In the genomic region with DNA sequence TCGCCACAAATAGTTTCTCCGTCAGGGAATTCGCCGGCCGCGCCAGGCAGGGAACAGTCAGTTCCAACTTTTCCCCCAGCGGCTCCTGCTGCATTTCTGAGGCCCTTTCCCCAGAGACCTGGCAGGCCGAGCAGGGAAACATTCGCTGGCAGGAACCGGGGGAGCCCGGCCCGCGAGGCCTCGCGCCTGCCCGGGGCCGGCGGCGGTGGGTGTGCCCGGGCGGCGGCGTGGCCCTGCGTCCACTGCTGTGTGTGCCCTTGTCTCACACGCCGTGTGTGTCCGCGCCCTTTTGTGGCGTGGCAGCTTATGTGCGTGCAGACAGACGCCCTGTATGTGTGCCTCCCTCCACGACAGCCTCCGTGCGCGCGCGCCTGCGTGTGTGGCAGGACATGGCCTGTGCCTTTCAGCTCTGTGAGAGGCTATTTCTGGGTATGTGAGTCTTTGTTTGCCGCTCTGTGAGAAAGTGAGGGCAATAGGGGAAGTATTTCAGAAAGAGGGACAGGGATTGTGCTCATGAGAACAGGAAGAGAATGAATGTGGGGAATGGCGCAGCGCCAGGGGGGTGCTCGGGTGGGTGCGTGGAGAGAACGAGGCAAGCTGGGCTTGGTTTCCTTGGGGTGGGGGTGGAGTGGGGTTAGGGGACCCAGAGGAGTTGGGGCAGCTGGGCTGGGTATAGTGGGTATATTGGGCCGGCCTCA, we compare ENCODE assay signal across 8 cellular contexts. TPM values are rescaled to one million over a fixed set of nuclear protein-coding genes. Genes with fewer than 3 reads are reported as not detected.
DNase-seq lines count a peak whose midpoint lies in the region; ATAC-seq and TF ChIP-seq lines count a peak whose summit lies in the region.

No MANE protein-coding gene starts in this region.

- ATAC-seq in stimulated activated effector memory CD8-positive, alpha-beta T cell treated with anti-CD3 and anti-CD28 coated beads, Interleukin-12 subunit alpha, Interleukin-12 subunit beta, amount 100 ng/mL, for 72 hours: peak; percentile 35
- no peak for ATAC-seq in GM21723 (IDR thresholded peaks at IDR 0.05; ENCODE audit: unreplicated experiment)

- H3K4me1 Mint-ChIP-seq in stimulated activated effector memory CD8-positive, alpha-beta T cell treated with anti-CD3 and anti-CD28 coated beads, Interleukin-12 subunit alpha, Interleukin-12 subunit beta, amount 100 ng/mL, for 72 hours: peaks cover 62% of the 10 kb centered on the region

- H3K27ac ChIP-seq in SK-N-SH (ENCODE audit: low read depth in 2 of 2, low read length in 1 of 2) (peak overlapping the region; percentile 56 to 73; a peak in 3 of 4 replicates), cingulate gyrus (ENCODE audit: low read depth, low read length) (peak overlapping the region; percentile 85), layer of hippocampus (ENCODE audit: low read depth, low read length) (peak overlapping the region; percentile 80)

- H3K79me2 ChIP-seq in SK-N-SH (ENCODE audit: insufficient read depth): peaks cover 12% of the 10 kb centered on the region

- peak overlapping the region; percentile 83; the same call in 1 of the 2 replicates for H3K9ac ChIP-seq in SK-N-SH

- H3F3A ChIP-seq in SK-N-SH (replicated peaks; ENCODE audit: insufficient read depth): peaks cover 22% of the 10 kb centered on the region

- no peak for TF ChIP-seq CTCF in SK-N-SH (IDR thresholded peaks at IDR 0.05)

- H3K27ac Mint-ChIP-seq in stimulated activated effector memory CD8-positive, alpha-beta T cell treated with anti-CD3 and anti-CD28 coated beads, Interleukin-12 subunit alpha, Interleukin-12 subunit beta, amount 100 ng/mL, for 72 hours: peak overlapping the region; percentile 41

- H3K36me3 Mint-ChIP-seq in stimulated activated effector memory CD8-positive, alpha-beta T cell treated with anti-CD3 and anti-CD28 coated beads, Interleukin-12 subunit alpha, Interleukin-12 subunit beta, amount 100 ng/mL, for 72 hours: peaks cover 7% of the 10 kb centered on the region

- peaks cover 52 to 63% of the 10 kb centered on the region in 2 experiments for H3K4me1 ChIP-seq in SK-N-SH (ENCODE audit: control insufficient read depth in 1 of 2, insufficient read depth in 2 of 2, low read depth in 1 of 2, low read length in 1 of 2)

- H2AFZ ChIP-seq in SK-N-SH (ENCODE audit: low read depth): peak overlapping the region; percentile 92

- WGBS in SK-N-SH (ENCODE audit: low lambda C conversion rate): 33% methylated on average over 38 of the region's 45 CpGs

- no peaks in the 10 kb centered on the region for H3K9me2 ChIP-seq in SK-N-SH

- H3K36me3 ChIP-seq in SK-N-SH (replicated peaks in 1 of 2; ENCODE audit: control insufficient read depth in 1 of 2, insufficient read depth in 2 of 2, low read length in 1 of 2): no peaks in the 10 kb centered on the region

- H3K9me3 ChIP-seq in SK-N-SH: no peaks in the 10 kb centered on the region

- POLR2A ChIA-PET in SK-N-SH (lab: Yijun Ruan, JAX): interaction anchor here (0.6 to 2.1 kb wide), 2 partner anchors 17 to 28 kb away, joined by 3 to 7 read pairs; a partner anchor contains a TSS

- peak overlapping the region; percentile 90 for H3K4me2 ChIP-seq in SK-N-SH

- no peaks in the 10 kb centered on the region for H3K9me3 Mint-ChIP-seq in stimulated activated effector memory CD8-positive, alpha-beta T cell treated with anti-CD3 and anti-CD28 coated beads, Interleukin-12 subunit alpha, Interleukin-12 subunit beta, amount 100 ng/mL, for 72 hours

- CTCF ChIA-PET in SK-N-SH (lab: Yijun Ruan, JAX): interaction anchor here (0.6 to 2.7 kb wide), 4 partner anchors 10 to 125 kb away, joined by 3 to 8 read pairs (median 4); no protein-coding TSS in a partner anchor

- H3K4me3 Mint-ChIP-seq in stimulated activated effector memory CD8-positive, alpha-beta T cell treated with anti-CD3 and anti-CD28 coated beads, Interleukin-12 subunit alpha, Interleukin-12 subunit beta, amount 100 ng/mL, for 72 hours: peak overlapping the region; percentile 83

- H3K27me3 ChIP-seq in SK-N-SH (ENCODE audit: insufficient read depth) (no peaks in the 10 kb centered on the region), layer of hippocampus (ENCODE audit: control insufficient read depth, insufficient read depth, low read length) (no peaks in the 10 kb centered on the region)

- DNase-seq in stimulated activated CD4-positive, alpha-beta T cell treated with anti-CD3 and anti-CD28 coated beads, Interleukin-12 subunit alpha, Interleukin-12 subunit beta, amount 100 ng/mL, for 4 hours: peak; percentile 36
- DNase-seq in stimulated activated CD4-positive, alpha-beta T cell treated with anti-CD3 and anti-CD28 coated beads, Interleukin-2, amount 100 ng/mL, for 48 hours: no peak
- DNase-seq in SK-N-SH (peak; percentile 84), germinal center (ENCODE audit: low spot score) (no peak)
- peak in 1 of 2 donors; percentile 27 for DNase-seq in stimulated activated effector memory CD8-positive, alpha-beta T cell treated with anti-CD3 and anti-CD28 coated beads, Interleukin-12 subunit alpha, Interleukin-12 subunit beta, amount 100 ng/mL, for 72 hours (ENCODE audit: low spot score in 2 of 2)

- TF ChIP-seq RAD21 in SK-N-SH (IDR thresholded peaks at IDR 0.05; ENCODE audit: low read length): no peak

- peak overlapping the region; percentile 63 to 91 for H3K4me3 ChIP-seq in SK-N-SH (ENCODE audit: low read depth in 2 of 2, low read length in 1 of 2)

- peaks cover 10% of the 10 kb centered on the region for H4K20me1 ChIP-seq in SK-N-SH (ENCODE audit: insufficient read depth)

- no peak for TF ChIP-seq EP300 in SK-N-SH (IDR thresholded peaks at IDR 0.05; ENCODE audit: borderline replicate concordance in 1 of 2, low read depth in 1 of 2, low read length in 1 of 2)

TF ChIP-seq in SK-N-SH, 30 proteins besides CTCF, POLR2A, EP300 and RAD21:
- TF ChIP-seq TCF12 (IDR thresholded peaks at IDR 0.05) (no peak), MXI1 (IDR thresholded peaks at IDR 0.05; ENCODE audit: low read depth, low read length) (0 out of 2 replicates have a peak, but pooled peaks have one; percentile 43)
- TF ChIP-seq, protein P1, sequence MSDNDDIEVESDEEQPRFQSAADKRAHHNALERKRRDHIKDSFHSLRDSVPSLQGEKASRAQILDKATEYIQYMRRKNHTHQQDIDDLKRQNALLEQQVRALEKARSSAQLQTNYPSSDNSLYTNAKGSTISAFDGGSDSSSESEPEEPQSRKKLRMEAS (IDR thresholded peaks at IDR 0.05; ENCODE audit: low read depth): peak; percentile 21; the same call in 1 of the 2 replicates

RNA-seq across cellular contexts. Expression of a gene that starts 0.7 kb away (rescaled TPM):
- polyA plus RNA-seq in SK-N-SH (2012; rRNA removed): 60.5 and 62.8 TPM in 2 replicates
- 30.4 and 41.6 TPM in 2 replicates for polyA plus RNA-seq in SK-N-SH (2012; cell fraction: cytosol; rRNA removed)
- polyA plus RNA-seq in SK-N-SH (2012; cell fraction: nucleus; rRNA removed): 239 and 265 TPM in 2 replicates

RNA-seq across cellular contexts. Expression of a gene that starts 16.9 kb away (rescaled TPM):
- 60.4 and 68.6 TPM in 2 replicates for polyA plus RNA-seq in SK-N-SH (2012; rRNA removed)
- 27.8 and 47.3 TPM in 2 replicates for polyA plus RNA-seq in SK-N-SH (2012; cell fraction: cytosol; rRNA removed)
- polyA plus RNA-seq in SK-N-SH (2012; cell fraction: nucleus; rRNA removed): 143 and 144 TPM in 2 replicates

RNA-seq across cellular contexts. Expression of a gene that starts 22.2 kb away (rescaled TPM):
- 75.4 and 102 TPM in 2 replicates for polyA plus RNA-seq in SK-N-SH (2012; rRNA removed)
- polyA plus RNA-seq in SK-N-SH (2012; cell fraction: cytosol; rRNA removed): 49.9 and 79.5 TPM in 2 replicates
- polyA plus RNA-seq in SK-N-SH (2012; cell fraction: nucleus; rRNA removed): 69.6 and 89.1 TPM in 2 replicates

RNA-seq across cellular contexts. Expression of a gene that starts 38.9 kb away (rescaled TPM):
- polyA plus RNA-seq in SK-N-SH (2012; rRNA removed): not detected in 2 replicates
- polyA plus RNA-seq in SK-N-SH (2012; cell fraction: cytosol; rRNA removed): not detected in 2 replicates
- polyA plus RNA-seq in SK-N-SH (2012; cell fraction: nucleus; rRNA removed): 0.73 TPM in 1 of 2 replicates, not detected in the other

Comparison
In these comparisons a context has a peak if more than half of its experiments do, and no peak if none do; other contexts are left out.
1. DNase-seq: peak in stimulated activated CD4-positive, alpha-beta T cell treated with anti-CD3 and anti-CD28 coated beads, Interleukin-12 subunit alpha, Interleukin-12 subunit beta, amount 100 ng/mL, for 4 hours (single experiment) and SK-N-SH (single experiment); none in stimulated activated CD4-positive, alpha-beta T cell treated with anti-CD3 and anti-CD28 coated beads, Interleukin-2, amount 100 ng/mL, for 48 hours (0 of 2) and germinal center (single experiment).
2. Peak in every context shown above with its lines, with median percentiles within 50 percentile points of each other: H3K27ac ChIP-seq.